In genomic region chr12:124861898-124862676, GRCh38 we compare ENCODE assay signal across 9 cellular contexts. TPM values are rescaled to one million over a fixed set of nuclear protein-coding genes. Genes with fewer than 3 reads are reported as not detected.
DNase-seq lines count a peak whose midpoint lies in the region; ATAC-seq and TF ChIP-seq lines count a peak whose summit lies in the region.
"Had no signal": no experiment of that assay in that cellular context is flagged by ENCODE, and none has a peak within 500 bp of the region (broad histone marks: within the 10 kb centered on the region; RNA-seq: fewer than 3 reads in every experiment).

No MANE protein-coding gene starts in this region.

- 78% methylated on average over 8 of the region's 8 CpGs for WGBS in SK-N-SH (ENCODE audit: low lambda C conversion rate)

- TF ChIP-seq CTCF in NB4 (IDR thresholded peaks at IDR 0.05; ENCODE audit: low read depth, low read length) (no peak), SK-N-SH (IDR thresholded peaks at IDR 0.05) (no peak)

- H3K36me3 ChIP-seq in SK-N-SH (replicated peaks in 1 of 2; ENCODE audit: control insufficient read depth in 1 of 2, insufficient read depth in 2 of 2, low read length in 1 of 2), result no peaks in the 10 kb centered on the region

- ATAC-seq in stimulated activated memory B cell treated with anti-CD40 and anti-IgM and Interleukin-4, amounts not matched to agents 10 μg/mL and 1 μg/mL and 100 μg/mL, for 72 hours, result peak; percentile 51

- peaks cover 13% of the 10 kb centered on the region for H3K36me3 Mint-ChIP-seq in stimulated activated memory B cell treated with anti-CD40 and anti-IgM and Interleukin-4, amounts not matched to agents 10 μg/mL and 1 μg/mL and 100 μg/mL, for 72 hours

- peak overlapping the region; percentile 82 for H3K27ac ChIP-seq in cingulate gyrus (ENCODE audit: low read depth, low read length)
- no peak overlapping the region for H3K27ac ChIP-seq in SK-N-SH (ENCODE audit: low read depth in 2 of 2, low read length in 1 of 2)

- POLR2A ChIA-PET in SK-N-SH (lab: Yijun Ruan, JAX), result interaction anchor here (0.6 to 1.5 kb wide), 4 partner anchors 12 to 24 kb away, joined by 3 to 5 read pairs (median 4); no protein-coding TSS in a partner anchor

- no peak for TF ChIP-seq POLR2A in NB4 (IDR thresholded peaks at IDR 0.05; ENCODE audit: extremely low read depth, insufficient read length)

- H3K27ac Mint-ChIP-seq in stimulated activated memory B cell treated with anti-CD40 and anti-IgM and Interleukin-4, amounts not matched to agents 10 μg/mL and 1 μg/mL and 100 μg/mL, for 72 hours, result peak overlapping the region; percentile 99

- H3K9me2 ChIP-seq in SK-N-SH, result no peaks in the 10 kb centered on the region

- no peaks in the 10 kb centered on the region for H3K79me2 ChIP-seq in SK-N-SH (ENCODE audit: insufficient read depth)

- no peak for TF ChIP-seq EP300 in SK-N-SH (IDR thresholded peaks at IDR 0.05; ENCODE audit: borderline replicate concordance in 1 of 2, low read depth in 1 of 2, low read length in 1 of 2)

- H3K4me1 ChIP-seq in SK-N-SH (ENCODE audit: control insufficient read depth in 1 of 2, insufficient read depth in 2 of 2, low read depth in 1 of 2, low read length in 1 of 2), result peaks cover 0 to 29% of the 10 kb centered on the region in 2 experiments; a peak in 1 of 4 replicates

- H3K4me1 Mint-ChIP-seq in stimulated activated memory B cell treated with anti-CD40 and anti-IgM and Interleukin-4, amounts not matched to agents 10 μg/mL and 1 μg/mL and 100 μg/mL, for 72 hours, result peaks cover 45% of the 10 kb centered on the region

- H3F3A ChIP-seq in SK-N-SH (replicated peaks; ENCODE audit: insufficient read depth), result no peaks in the 10 kb centered on the region

- DNase-seq in NCI-H2171 treated with DMSO at 0.1 percent for 48 hours (lab: John Stamatoyannopoulos, UW) (peak; percentile 14), NCI-H2171 (lab: John Stamatoyannopoulos, UW) (no peak), NB4 (ENCODE audit: low read depth) (no peak), SKM-1 treated with dmso at 0.1 percent for 144 hours (lab: John Stamatoyannopoulos, UW; ENCODE audit: unreplicated experiment) (no peak), SK-N-SH (no peak), GF-D8 (lab: John Stamatoyannopoulos, UW) (no peak)
- DNase-seq: activated gamma-delta T cell had no signal

- H2AFZ ChIP-seq in SK-N-SH (ENCODE audit: low read depth), result no peak overlapping the region

- H3K4me3 Mint-ChIP-seq in stimulated activated memory B cell treated with anti-CD40 and anti-IgM and Interleukin-4, amounts not matched to agents 10 μg/mL and 1 μg/mL and 100 μg/mL, for 72 hours, result peak overlapping the region; percentile 84

- no peaks in the 10 kb centered on the region for H3K27me3 Mint-ChIP-seq in stimulated activated memory B cell treated with anti-CD40 and anti-IgM and Interleukin-4, amounts not matched to agents 10 μg/mL and 1 μg/mL and 100 μg/mL, for 72 hours

- no peaks in the 10 kb centered on the region for H3K9me3 ChIP-seq in SK-N-SH

- no peak for TF ChIP-seq RAD21 in SK-N-SH (IDR thresholded peaks at IDR 0.05; ENCODE audit: low read length)

- H3K4me3 ChIP-seq in NB4 (ENCODE audit: low read depth, low read length), result peak overlapping the region; percentile 92
- H3K4me3 ChIP-seq in SK-N-SH (ENCODE audit: low read depth in 2 of 2, low read length in 1 of 2), result peak overlapping the region in 1 of 2 experiments; percentile 65; a peak in 1 of 4 replicates

- H3K4me2 ChIP-seq in SK-N-SH, result no peak overlapping the region

- no peak overlapping the region for H3K9ac ChIP-seq in SK-N-SH

- no peaks in the 10 kb centered on the region for H3K27me3 ChIP-seq in SK-N-SH (ENCODE audit: insufficient read depth)

- no peaks in the 10 kb centered on the region for H4K20me1 ChIP-seq in SK-N-SH (ENCODE audit: insufficient read depth)

- H3K9me3 Mint-ChIP-seq in stimulated activated memory B cell treated with anti-CD40 and anti-IgM and Interleukin-4, amounts not matched to agents 10 μg/mL and 1 μg/mL and 100 μg/mL, for 72 hours, result no peaks in the 10 kb centered on the region

- CTCF ChIA-PET in SK-N-SH (lab: Yijun Ruan, JAX), result interaction anchor here (0.6 to 1.1 kb wide), 4 partner anchors 10 to 55 kb away, joined by 3 to 6 read pairs (median 4); no protein-coding TSS in a partner anchor

TF ChIP-seq in SK-N-SH, 30 proteins besides CTCF, POLR2A, EP300 and RAD21:
- TF ChIP-seq REST (IDR thresholded peaks at IDR 0.05; ENCODE audit: low read depth, low read length), result no peak
- TF ChIP-seq SMC3 (IDR thresholded peaks at IDR 0.05; ENCODE audit: low read depth, low read length), result no peak
- no peak for TF ChIP-seq GABPA (IDR thresholded peaks at IDR 0.05; ENCODE audit: low read depth)
- TF ChIP-seq FOXM1 (IDR thresholded peaks at IDR 0.05; ENCODE audit: low read depth), result no peak
- no peak for TF ChIP-seq MXI1 (IDR thresholded peaks at IDR 0.05; ENCODE audit: low read depth, low read length)
- TF ChIP-seq ZBTB33 (IDR thresholded peaks at IDR 0.05; ENCODE audit: borderline replicate concordance, low read depth), result no peak

RNA-seq across cellular contexts. Expression of gene SCARB1, which starts 1.6 kb away (rescaled TPM):
- 12.8 and 33.0 TPM in 2 replicates for polyA plus RNA-seq in SK-N-SH (2012; rRNA removed)
- 17.4 and 25.1 TPM in 2 replicates for polyA plus RNA-seq in SK-N-SH (2012; cell fraction: cytosol; rRNA removed)
- 36.4 and 45.3 TPM in 2 replicates for polyA plus RNA-seq in SK-N-SH (2012; cell fraction: nucleus; rRNA removed)

RNA-seq across cellular contexts. Expression of gene UBC, which starts 52.4 kb away (rescaled TPM):
- 1,327 and 1,666 TPM in 2 replicates for polyA plus RNA-seq in SK-N-SH (2012; rRNA removed)
- 1,141 and 1,342 TPM in 2 replicates for polyA plus RNA-seq in SK-N-SH (2012; cell fraction: cytosol; rRNA removed)
- 1,930 and 2,064 TPM in 2 replicates for polyA plus RNA-seq in SK-N-SH (2012; cell fraction: nucleus; rRNA removed)
